Comparison of ENCODE assay signal across 1 cellular context in genomic region chr6:75278474-75279077, GRCh38.
TF ChIP-seq lines count a peak whose summit lies in the region.

No MANE protein-coding gene starts in this region.

TF ChIP-seq in GM12878, 131 proteins besides CTCF, POLR2A, EP300 and RAD21:
- TF ChIP-seq REST (IDR thresholded peaks at IDR 0.05; ENCODE audit: low read depth, low read length), result no peak
- TF ChIP-seq YBX1 (IDR thresholded peaks at IDR 0.05), result no peak
- TF ChIP-seq, protein P1, sequence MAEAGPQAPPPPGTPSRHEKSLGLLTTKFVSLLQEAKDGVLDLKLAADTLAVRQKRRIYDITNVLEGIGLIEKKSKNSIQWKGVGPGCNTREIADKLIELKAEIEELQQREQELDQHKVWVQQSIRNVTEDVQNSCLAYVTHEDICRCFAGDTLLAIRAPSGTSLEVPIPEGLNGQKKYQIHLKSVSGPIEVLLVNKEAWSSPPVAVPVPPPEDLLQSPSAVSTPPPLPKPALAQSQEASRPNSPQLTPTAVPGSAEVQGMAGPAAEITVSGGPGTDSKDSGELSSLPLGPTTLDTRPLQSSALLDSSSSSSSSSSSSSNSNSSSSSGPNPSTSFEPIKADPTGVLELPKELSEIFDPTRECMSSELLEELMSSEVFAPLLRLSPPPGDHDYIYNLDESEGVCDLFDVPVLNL (IDR thresholded peaks at IDR 0.05; ENCODE audit: low read depth, low read length), result no peak
- TF ChIP-seq BRCA1 (IDR thresholded peaks at IDR 0.05; ENCODE audit: low read depth, low read length), result no peak
- no peak for TF ChIP-seq NFXL1 (IDR thresholded peaks at IDR 0.05; ENCODE audit: borderline replicate concordance)
- TF ChIP-seq TBL1XR1 (IDR thresholded peaks at IDR 0.05; ENCODE audit: low read depth, low read length), result no peak
- TF ChIP-seq SMC3 (IDR thresholded peaks at IDR 0.05; ENCODE audit: borderline replicate concordance, low read length), result no peak
- TF ChIP-seq MTA3 (IDR thresholded peaks at IDR 0.05; ENCODE audit: borderline replicate concordance, low read length), result no peak
- TF ChIP-seq, protein P2, sequence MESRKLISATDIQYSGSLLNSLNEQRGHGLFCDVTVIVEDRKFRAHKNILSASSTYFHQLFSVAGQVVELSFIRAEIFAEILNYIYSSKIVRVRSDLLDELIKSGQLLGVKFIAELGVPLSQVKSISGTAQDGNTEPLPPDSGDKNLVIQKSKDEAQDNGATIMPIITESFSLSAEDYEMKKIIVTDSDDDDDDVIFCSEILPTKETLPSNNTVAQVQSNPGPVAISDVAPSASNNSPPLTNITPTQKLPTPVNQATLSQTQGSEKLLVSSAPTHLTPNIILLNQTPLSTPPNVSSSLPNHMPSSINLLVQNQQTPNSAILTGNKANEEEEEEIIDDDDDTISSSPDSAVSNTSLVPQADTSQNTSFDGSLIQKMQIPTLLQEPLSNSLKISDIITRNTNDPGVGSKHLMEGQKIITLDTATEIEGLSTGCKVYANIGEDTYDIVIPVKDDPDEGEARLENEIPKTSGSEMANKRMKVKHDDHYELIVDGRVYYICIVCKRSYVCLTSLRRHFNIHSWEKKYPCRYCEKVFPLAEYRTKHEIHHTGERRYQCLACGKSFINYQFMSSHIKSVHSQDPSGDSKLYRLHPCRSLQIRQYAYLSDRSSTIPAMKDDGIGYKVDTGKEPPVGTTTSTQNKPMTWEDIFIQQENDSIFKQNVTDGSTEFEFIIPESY (IDR thresholded peaks at IDR 0.05), result no peak
- no peak for TF ChIP-seq JUND (IDR thresholded peaks at IDR 0.05; ENCODE audit: low read depth, low read length)
- TF ChIP-seq STAT3 (IDR thresholded peaks at IDR 0.05; ENCODE audit: low read depth, low read length), result no peak
- no peak for TF ChIP-seq IRF5 (IDR thresholded peaks at IDR 0.05; ENCODE audit: borderline replicate concordance)
- no peak for TF ChIP-seq CHD2 (IDR thresholded peaks at IDR 0.05; ENCODE audit: borderline replicate concordance, low read depth, low read length)
- no peak for TF ChIP-seq POLR2AphosphoS5 (IDR thresholded peaks at IDR 0.05; ENCODE audit: low read length)
